In the genomic region with DNA sequence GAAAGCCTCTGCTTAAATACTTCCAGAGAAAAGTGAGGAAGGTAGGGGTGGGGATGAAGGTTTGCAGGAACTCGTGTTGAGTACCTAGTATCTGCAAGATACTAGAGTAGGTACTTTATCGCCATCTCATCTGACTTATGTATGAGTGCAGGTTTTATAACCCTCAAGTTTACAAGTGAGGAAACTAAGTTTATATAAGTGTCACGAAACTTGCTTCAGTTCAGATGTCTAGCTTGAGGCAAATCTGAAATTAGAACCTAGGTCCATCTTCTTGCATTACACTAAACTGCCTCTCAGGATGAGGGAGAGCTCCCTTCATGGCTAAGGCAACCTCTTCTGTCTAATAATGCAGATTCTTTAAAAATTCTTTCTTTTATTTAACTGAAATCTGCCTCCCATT, we compare ENCODE assay signal across 16 cellular contexts. TPM values are rescaled to one million over a fixed set of nuclear protein-coding genes. Genes with fewer than 3 reads are reported as not detected.
DNase-seq lines count a peak whose midpoint lies in the region; ATAC-seq and TF ChIP-seq lines count a peak whose summit lies in the region.
"Had no signal": no experiment of that assay in that cellular context is flagged by ENCODE, and none has a peak within 500 bp of the region (broad histone marks: within the 10 kb centered on the region; RNA-seq: fewer than 3 reads in every experiment).

No MANE protein-coding gene starts in this region.

- no peaks in the 10 kb centered on the region for H3K36me3 Mint-ChIP-seq in nephron progenitor cell (ENCODE audit: low read depth)
- H3K36me3 Mint-ChIP-seq: CD8-positive, alpha-beta T cell had no signal

- TF ChIP-seq POLR2A in thyroid gland (IDR thresholded peaks at IDR 0.05): no peak
- TF ChIP-seq POLR2A in testis (IDR thresholded peaks at IDR 0.05): no peak

- H3K27ac ChIP-seq in left ventricle myocardium inferior (replicated peaks) (peak overlapping the region; percentile 83), caudate nucleus (ENCODE audit: low read depth, low read length) (peak overlapping the region; percentile 78), psoas muscle (peak overlapping the region; percentile 91), thyroid gland (peak overlapping the region; percentile 51 to 64 (median 54)), testis (no peak overlapping the region)
- H3K27ac ChIP-seq: GM23248, HL-60 had no signal

- DNase-seq in left ventricle myocardium inferior (no peak), Right ventricle myocardium inferior (ENCODE audit: missing footprints) (no peak), caudate nucleus (lab: John Stamatoyannopoulos, UW) (no peak), psoas muscle (no peak), thyroid gland (no peak), nephron progenitor cell (no peak), testis (no peak)
- no peak for DNase-seq in activated naive CD4-positive, alpha-beta T cell (lab: John Stamatoyannopoulos, UW)
- DNase-seq: CD8-positive, alpha-beta T cell; DMS79; GM23248; HCEC 1CT; NCI-H1694; NCI-H2107; NK-92 treated with Interleukin-12 subunit alpha and Interleukin-12 subunit beta, amount 100 ng/mL, for 24 hours had no signal

- TF ChIP-seq CTCF in left ventricle myocardium inferior (IDR thresholded peaks at IDR 0.05; ENCODE audit: borderline replicate concordance): no peak
- no peak for TF ChIP-seq CTCF in psoas muscle (IDR thresholded peaks at IDR 0.05)
- no peak for TF ChIP-seq CTCF in thyroid gland (IDR thresholded peaks at IDR 0.05)
- TF ChIP-seq CTCF in nephron progenitor cell (IDR thresholded peaks at IDR 0.05): no peak
- TF ChIP-seq CTCF in testis (IDR thresholded peaks at IDR 0.05): no peak

- H3K27me3 ChIP-seq in left ventricle myocardium inferior (ENCODE audit: low read depth): no peaks in the 10 kb centered on the region
- no peaks in the 10 kb centered on the region for H3K27me3 ChIP-seq in psoas muscle (ENCODE audit: insufficient read depth in 3 of 3, low read length in 2 of 3)
- no peaks in the 10 kb centered on the region for H3K27me3 ChIP-seq in thyroid gland
- no peaks in the 10 kb centered on the region for H3K27me3 ChIP-seq in testis

- H3K9me3 ChIP-seq in left ventricle myocardium inferior (replicated peaks) (no peaks in the 10 kb centered on the region), psoas muscle (no peaks in the 10 kb centered on the region), thyroid gland (no peaks in the 10 kb centered on the region), testis (no peaks in the 10 kb centered on the region)

- intact Hi-C loops in left ventricle myocardium inferior (cut with micrococcal nuclease): no loop called here
- intact Hi-C loops in Right ventricle myocardium inferior (cut with DNase I): loop anchor here (2.0 kb wide), 2 partner anchors 45 to 57 kb away; no protein-coding TSS in a partner anchor
- intact Hi-C loops in psoas muscle (cut with DNase I): loop anchor here in 1 of 2 donors (10.0 kb wide), 1 partner anchor 59 kb away; no protein-coding TSS in a partner anchor
- intact Hi-C loops in thyroid gland (cut with DNase I): no loop called here
- intact Hi-C loops in testis (cut with DNase I; ENCODE audit: low total_unique reads): no loop called here

- WGBS in psoas muscle, 3 donors: 38 to 57% (median 48%) methylated on average over 3 of the region's 3 CpGs
- 67 to 72% methylated on average over 3 of the region's 3 CpGs for WGBS in thyroid gland, 2 donors
- WGBS in testis, 2 donors: 64 to 77% methylated on average over 3 of the region's 3 CpGs

- H3K27me3 Mint-ChIP-seq in nephron progenitor cell (ENCODE audit: low read depth, poor library complexity): peaks cover 38% of the 10 kb centered on the region

- H3K4me3 ChIP-seq in left ventricle myocardium inferior: no peak overlapping the region
- peak overlapping the region; percentile 54 for H3K4me3 ChIP-seq in psoas muscle
- no peak overlapping the region for H3K4me3 ChIP-seq in thyroid gland (replicated peaks in 1 of 3)
- H3K4me3 ChIP-seq in testis: no peak overlapping the region
- H3K4me3 ChIP-seq: GM23248 had no signal

- H3K9me3 Mint-ChIP-seq in nephron progenitor cell: no peaks in the 10 kb centered on the region
- H3K9me3 Mint-ChIP-seq: CD8-positive, alpha-beta T cell had no signal

- H3K36me3 ChIP-seq in left ventricle myocardium inferior: no peaks in the 10 kb centered on the region
- no peaks in the 10 kb centered on the region for H3K36me3 ChIP-seq in psoas muscle (ENCODE audit: insufficient read depth in 1 of 2, low read depth in 1 of 2)
- H3K36me3 ChIP-seq in thyroid gland: no peaks in the 10 kb centered on the region
- no peaks in the 10 kb centered on the region for H3K36me3 ChIP-seq in testis (ENCODE audit: low read depth, missing control alignments)

- no peak overlapping the region for H3K4me3 Mint-ChIP-seq in nephron progenitor cell
- H3K4me3 Mint-ChIP-seq: CD8-positive, alpha-beta T cell had no signal

- no peaks in the 10 kb centered on the region for H3K4me1 Mint-ChIP-seq in nephron progenitor cell

- ATAC-seq in Right ventricle myocardium inferior: no peak
- no peak for ATAC-seq in psoas muscle
- ATAC-seq: CD8-positive, alpha-beta T cell had no signal

- no peak overlapping the region for H3K27ac Mint-ChIP-seq in nephron progenitor cell
- H3K27ac Mint-ChIP-seq: CD8-positive, alpha-beta T cell had no signal

- H3K4me1 ChIP-seq in left ventricle myocardium inferior (peaks cover 78% of the 10 kb centered on the region), psoas muscle (peaks cover 61% of the 10 kb centered on the region), thyroid gland (peaks cover 48 to 57% of the 10 kb centered on the region in 2 donors), testis (peaks cover 27% of the 10 kb centered on the region)

RNA-seq across cellular contexts. Expression of a gene that starts 43.5 kb away (rescaled TPM):
- total RNA-seq in left ventricle myocardium inferior (90.2 TPM), Right ventricle myocardium inferior (97.6 TPM), psoas muscle (10 to 100 TPM; 30.6 to 42.7 (median 42.3) TPM), thyroid gland (100 to 1,000 TPM; 105 to 149 (median 118) TPM), testis (10 to 100 TPM; 53.5 to 78.9 TPM)
- polyA plus RNA-seq in psoas muscle (10 to 100 TPM in 1 of 3 donors, 1 to 10 TPM in 2; 4.0 to 11.7 (median 4.2) TPM), testis (ENCODE audit: insufficient read depth, low read depth, low replicate concordance) (11.6 TPM)

Comparison
In these comparisons a context has a peak if more than half of its experiments do, and no peak if none do; other contexts are left out.
1. H3K27ac ChIP-seq: peak in left ventricle myocardium inferior (single experiment), caudate nucleus (single experiment), psoas muscle (single experiment) and thyroid gland (3 of 3); none in testis (0 of 2).